ENCODE assay signal across 9 cellular contexts in the genomic region with DNA sequence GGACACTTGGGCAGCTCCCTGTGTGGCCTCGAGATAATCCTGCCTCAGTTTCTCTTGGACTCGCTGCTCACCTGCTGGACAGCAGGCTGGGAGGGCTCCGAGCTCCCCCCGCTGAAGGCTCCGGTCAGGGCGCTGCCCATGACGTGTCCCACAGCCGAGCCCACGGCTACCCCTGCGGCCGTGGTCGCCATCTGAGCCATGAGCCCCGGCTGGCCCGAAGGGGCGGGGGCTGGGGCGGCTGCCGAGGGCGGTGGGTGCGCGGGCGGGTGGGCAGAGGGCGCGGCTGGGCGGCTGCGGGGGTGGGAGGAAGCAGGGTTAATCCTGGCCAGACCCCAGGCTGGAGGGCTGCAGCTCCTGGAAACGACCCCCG. TPM values are rescaled to one million over a fixed set of nuclear protein-coding genes. Genes with fewer than 3 reads are reported as not detected.
DNase-seq lines count a peak whose midpoint lies in the region; ATAC-seq, FAIRE-seq and TF ChIP-seq lines count a peak whose summit lies in the region.
"Had no signal": no experiment of that assay in that cellular context is flagged by ENCODE, and none has a peak within 500 bp of the region (broad histone marks: within the 10 kb centered on the region; RNA-seq: fewer than 3 reads in every experiment).

No MANE protein-coding gene starts in this region.

- H3K36me3 ChIP-seq in CD8-positive, alpha-beta T cell (ENCODE audit: insufficient read depth, low read length), result no peaks in the 10 kb centered on the region
- H3K36me3 ChIP-seq in SK-N-MC (ENCODE audit: insufficient read depth, low read length), result peaks cover 9% of the 10 kb centered on the region; the same call in 1 of the 2 replicates
- H3K36me3 ChIP-seq in fibroblast of lung (ENCODE audit: control insufficient read depth, insufficient read depth, low read length), result no peaks in the 10 kb centered on the region
- no peaks in the 10 kb centered on the region for H3K36me3 ChIP-seq in osteoblast (ENCODE audit: insufficient read depth, low read length)

- peak overlapping the region; percentile 45 for H3K27ac Mint-ChIP-seq in CD8-positive, alpha-beta T cell

- peaks cover 47% of the 10 kb centered on the region for H3K4me1 Mint-ChIP-seq in CD8-positive, alpha-beta T cell (ENCODE audit: low read depth)

- H3K9me3 ChIP-seq in CD8-positive, alpha-beta T cell (ENCODE audit: low read length), result no peaks in the 10 kb centered on the region
- H3K9me3 ChIP-seq in SK-N-MC (ENCODE audit: low read depth, low read length) (no peaks in the 10 kb centered on the region), fibroblast of lung (ENCODE audit: control insufficient read depth, insufficient read depth, low read depth, low read length) (no peaks in the 10 kb centered on the region), osteoblast (ENCODE audit: low read depth, low read length) (no peaks in the 10 kb centered on the region)

- CTCF ChIA-PET in CD8-positive, alpha-beta T cell (lab: Charles Lee), result interaction anchor here (1.0 to 7.6 kb wide), 2 partner anchors 71 to 82 kb away, joined by 3 to 69 read pairs; no protein-coding TSS in a partner anchor

- H4K20me1 ChIP-seq in fibroblast of lung (ENCODE audit: control insufficient read depth, extremely low read depth, insufficient read depth, low read length) (no peaks in the 10 kb centered on the region), osteoblast (ENCODE audit: insufficient read depth, low read length) (peaks cover 5% of the 10 kb centered on the region)

- H3K27me3 Mint-ChIP-seq in CD8-positive, alpha-beta T cell (ENCODE audit: low read depth), result no peaks in the 10 kb centered on the region

- no peak for FAIRE-seq in D721Med (lab: Jason Lieb, UNC)
- FAIRE-seq: TTC549 had no signal

- peaks cover 66% of the 10 kb centered on the region for H3K4me1 ChIP-seq in CD8-positive, alpha-beta T cell (ENCODE audit: insufficient read depth, low read length)
- H3K4me1 ChIP-seq in fibroblast of lung (ENCODE audit: control insufficient read depth, extremely low read depth, insufficient read depth, low read length) (peaks cover 3% of the 10 kb centered on the region), osteoblast (ENCODE audit: insufficient read depth, low read length) (peaks cover 18% of the 10 kb centered on the region)

- no peaks in the 10 kb centered on the region for H3K9me3 Mint-ChIP-seq in CD8-positive, alpha-beta T cell

- no peak for DNase-seq in CD8-positive, alpha-beta T cell
- DNase-seq in SK-N-MC (ENCODE audit: low read depth, low spot score) (no peak), fibroblast of lung (ENCODE audit: low read depth in 2 of 2) (no peak), osteoblast (ENCODE audit: insufficient read length, low spot score, missing footprints) (no peak), D721Med (ENCODE audit: insufficient read length, low spot score) (no peak), cerebellum (ENCODE audit: low spot score) (no peak)
- DNase-seq in stimulated activated CD4-positive, alpha-beta T cell treated with anti-CD3 and anti-CD28 coated beads, Interleukin-2, amount 100 ng/mL, for 48 hours, result no peak

- H3K27me3 ChIP-seq in CD8-positive, alpha-beta T cell (ENCODE audit: insufficient read depth, low read length), result no peaks in the 10 kb centered on the region
- H3K27me3 ChIP-seq in fibroblast of lung (ENCODE audit: control insufficient read depth, insufficient read depth, low read length) (no peaks in the 10 kb centered on the region), osteoblast (ENCODE audit: insufficient read depth, low read length) (no peaks in the 10 kb centered on the region)

- intact Hi-C loops in CD8-positive, alpha-beta T cell (cut with DNase I, micrococcal nuclease), result loop anchor here (1.0 to 5.0 kb wide), 5 partner anchors 16 to 80 kb away; a partner anchor contains a TSS

- H3K36me3 Mint-ChIP-seq in CD8-positive, alpha-beta T cell, result peaks cover 11% of the 10 kb centered on the region

- no peak for TF ChIP-seq CTCF in CD8-positive, alpha-beta T cell (IDR thresholded peaks at IDR 0.05)
- no peak for TF ChIP-seq CTCF in fibroblast of lung (conservative IDR thresholded peaks at IDR 0.05 in 1 of 2, IDR thresholded peaks at IDR 0.05 in 1 of 2; ENCODE audit: low read depth in 1 of 2, low read length in 2 of 2)
- no peak for TF ChIP-seq CTCF in osteoblast (IDR thresholded peaks at IDR 0.05; ENCODE audit: extremely low read depth, low read depth, low read length)
- TF ChIP-seq CTCF in D721Med (IDR thresholded peaks at IDR 0.05; ENCODE audit: insufficient read depth, missing control alignments), result no peak

- ATAC-seq in CD8-positive, alpha-beta T cell, result no peak
- ATAC-seq in HG02759 (IDR thresholded peaks at IDR 0.05; ENCODE audit: unreplicated experiment), result no peak

- no peaks in the 10 kb centered on the region for H3K79me2 ChIP-seq in fibroblast of lung (ENCODE audit: control insufficient read depth, insufficient read depth, low read length)
- no peaks in the 10 kb centered on the region for H3K79me2 ChIP-seq in osteoblast (ENCODE audit: insufficient read depth, low read length)

- POLR2A ChIA-PET in CD8-positive, alpha-beta T cell (lab: Charles Lee), result interaction anchor here (0.8 to 2.6 kb wide), 5 partner anchors 12 to 91 kb away, joined by 3 to 9 read pairs (median 5); a partner anchor contains a TSS

- H3K9ac ChIP-seq in SK-N-MC (ENCODE audit: insufficient read length) (peak overlapping the region; percentile 89), fibroblast of lung (ENCODE audit: insufficient read depth, low read length) (no peak overlapping the region)

- peak overlapping the region; percentile 97 for H3K4me3 ChIP-seq in CD8-positive, alpha-beta T cell (ENCODE audit: low read depth, low read length)
- peak overlapping the region; percentile 94 for H3K4me3 ChIP-seq in SK-N-MC
- peak overlapping the region; percentile 50 to 62 (median 55) for H3K4me3 ChIP-seq in fibroblast of lung (replicated peaks in 1 of 4; ENCODE audit: control extremely low read depth in 1 of 4, insufficient read depth in 1 of 4, low read depth in 3 of 4, low read length in 4 of 4)
- H3K4me3 ChIP-seq in osteoblast (ENCODE audit: insufficient read depth, low read length), result peak overlapping the region; percentile 87

- peak overlapping the region; percentile 82 for H3K4me3 Mint-ChIP-seq in CD8-positive, alpha-beta T cell

- H3K4me2 ChIP-seq in fibroblast of lung (ENCODE audit: extremely low read depth, insufficient read depth, low read length) (peak overlapping the region; percentile 87), osteoblast (ENCODE audit: insufficient read depth, low read length) (peak overlapping the region; percentile 98)

- H3K27ac ChIP-seq in CD8-positive, alpha-beta T cell (ENCODE audit: low read depth, low read length), result peak overlapping the region; percentile 72
- H3K27ac ChIP-seq in SK-N-MC (peak overlapping the region; percentile 57), fibroblast of lung (ENCODE audit: insufficient read depth, low read length) (no peak overlapping the region), osteoblast (ENCODE audit: low read depth, low read length) (no peak overlapping the region)

- H2AFZ ChIP-seq in fibroblast of lung (ENCODE audit: low read length) (no peak overlapping the region), osteoblast (ENCODE audit: low read length) (peak overlapping the region; percentile 98)

RNA-seq across cellular contexts. Expression of a gene that starts 0.5 kb away (rescaled TPM):
- total RNA-seq in CD8-positive, alpha-beta T cell, result 10 to 100 TPM; 40.7 to 52.4 TPM
- total RNA-seq in fibroblast of lung (3.6 and 5.4 TPM in 2 replicates), osteoblast (0.88 and 1.1 TPM in 2 replicates), cerebellum (2.4 TPM)
- 7.5 and 11.4 TPM in 2 replicates for polyA plus RNA-seq in fibroblast of lung
- 63.1 and 73.8 TPM in 2 replicates for polyA plus RNA-seq in fibroblast of lung (2012)
- 161 and 265 TPM in 2 replicates for polyA minus RNA-seq in fibroblast of lung (ENCODE audit: low replicate concordance)

RNA-seq across cellular contexts. Expression of a gene that starts 4.5 kb away (rescaled TPM):
- total RNA-seq in CD8-positive, alpha-beta T cell, result under 1 TPM; 0.50 to 0.62 TPM
- total RNA-seq in fibroblast of lung (2.5 and 3.9 TPM in 2 replicates), osteoblast (0.72 and 0.88 TPM in 2 replicates), cerebellum (not detected)
- 0.71 and 1.4 TPM in 2 replicates for polyA plus RNA-seq in fibroblast of lung
- polyA plus RNA-seq in fibroblast of lung (2012), result 1.4 and 1.7 TPM in 2 replicates
- 0.93 and 0.94 TPM in 2 replicates for polyA minus RNA-seq in fibroblast of lung (ENCODE audit: low replicate concordance)

RNA-seq across cellular contexts. Expression of a gene that starts 5.4 kb away (rescaled TPM):
- total RNA-seq in CD8-positive, alpha-beta T cell, result 1 to 10 TPM; 1.3 to 1.9 TPM
- total RNA-seq in fibroblast of lung (8.8 and 11.3 TPM in 2 replicates), osteoblast (23.5 and 41.3 TPM in 2 replicates), cerebellum (6.4 TPM)
- polyA plus RNA-seq in fibroblast of lung, result 4.5 and 8.3 TPM in 2 replicates
- 3.5 and 8.0 TPM in 2 replicates for polyA plus RNA-seq in fibroblast of lung (2012)
- polyA minus RNA-seq in fibroblast of lung (ENCODE audit: low replicate concordance), result 13.4 and 25.6 TPM in 2 replicates

RNA-seq across cellular contexts. Expression of a gene that starts 13.1 kb away (rescaled TPM):
- 1 to 10 TPM in 1 of 2 experiments, not detected in 1; 1.0 TPM for total RNA-seq in CD8-positive, alpha-beta T cell
- total RNA-seq in fibroblast of lung (not detected in 2 replicates), osteoblast (not detected in 2 replicates), cerebellum (not detected)
- not detected in 2 replicates for polyA plus RNA-seq in fibroblast of lung
- not detected in 2 replicates for polyA plus RNA-seq in fibroblast of lung (2012)
- polyA minus RNA-seq in fibroblast of lung (ENCODE audit: low replicate concordance), result 1.2 TPM in 1 of 2 replicates, not detected in the other

RNA-seq across cellular contexts. Expression of a gene that starts 16.4 kb away (rescaled TPM):
- total RNA-seq in CD8-positive, alpha-beta T cell, result 1 to 10 TPM; 1.7 to 1.9 TPM
- 2.8 and 3.1 TPM in 2 replicates for total RNA-seq in fibroblast of lung
- 1.0 and 1.2 TPM in 2 replicates for polyA plus RNA-seq in fibroblast of lung
- polyA plus RNA-seq in fibroblast of lung (2012), result 1.4 and 2.6 TPM in 2 replicates
- 18.3 and 22.9 TPM in 2 replicates for polyA minus RNA-seq in fibroblast of lung (ENCODE audit: low replicate concordance)
- 6.5 and 7.4 TPM in 2 replicates for total RNA-seq in osteoblast
- total RNA-seq in cerebellum, result 6.7 TPM

Comparison
In these comparisons a context has a peak if more than half of its experiments do, and no peak if none do; other contexts are left out.
1. H3K27ac ChIP-seq: peak in CD8-positive, alpha-beta T cell (single experiment) and SK-N-MC (single experiment); none in fibroblast of lung (single experiment) and osteoblast (single experiment).
2. Peak in every context shown above with its lines, with median percentiles within 50 percentile points of each other: H3K4me3 ChIP-seq.